ENCODE assay signal across 8 cellular contexts in the genomic region with DNA sequence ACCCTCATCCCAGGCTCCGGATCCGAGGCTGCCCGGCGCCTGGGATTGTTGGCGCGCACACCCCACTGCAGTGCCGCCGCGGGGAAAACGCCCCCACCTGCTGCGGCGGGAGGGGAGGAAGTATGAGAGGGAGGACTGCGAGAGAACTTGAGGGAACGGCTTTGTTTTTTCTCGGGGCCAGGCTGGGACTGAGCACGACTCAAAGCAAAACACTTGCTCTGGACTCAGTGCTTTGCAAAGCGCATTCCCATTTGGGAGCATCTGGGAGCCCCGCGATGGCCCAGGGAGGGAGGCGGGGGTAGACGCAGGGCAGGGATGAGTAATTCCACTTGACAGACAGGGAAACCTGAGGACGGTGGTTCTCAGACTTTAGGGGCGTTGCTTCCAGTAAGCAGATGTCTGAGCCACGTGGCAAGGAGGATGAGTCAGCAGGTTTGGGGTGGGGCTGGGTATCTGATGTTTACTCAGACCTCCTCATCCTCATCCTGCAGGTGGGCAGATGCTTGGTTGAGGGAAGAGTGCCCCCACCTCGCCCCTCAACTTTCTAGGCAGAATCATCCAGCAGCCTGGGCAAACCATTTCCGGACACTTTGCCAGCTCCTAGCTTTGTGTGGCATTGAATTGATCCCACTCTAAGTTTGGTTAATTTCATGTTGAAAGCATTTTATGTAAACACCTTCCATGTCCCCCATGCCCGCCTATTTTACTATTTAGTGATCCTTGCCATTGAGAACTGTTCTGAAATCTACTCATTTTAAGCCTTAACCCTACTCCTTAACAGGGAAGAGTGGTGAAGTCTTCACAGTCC.
DNase-seq lines count a peak whose midpoint lies in the region.

No MANE protein-coding gene starts in this region.

- DNase-seq in DMS 273 treated with DMSO at 0.1 percent for 48 hours (lab: John Stamatoyannopoulos, UW), result peak; percentile 84
- peak; percentile 80 to 88 for DNase-seq in HAP-1 (ENCODE audit: low spot score in 2 of 2)
- DNase-seq in NCI-H1694 treated with DMSO at 0.1 percent for 48 hours (lab: John Stamatoyannopoulos, UW), result peak; percentile 49
- peak in 4 of 5 experiments; percentile 48 to 90 (median 64) for DNase-seq in T-helper 2 cell
- peak in 44 of 58 donors; percentile 8 to 75 (median 46) for DNase-seq in anterior cingulate cortex (lab: John Stamatoyannopoulos, UW)
- DNase-seq in stimulated activated CD4-positive, alpha-beta T cell treated with anti-CD3 and anti-CD28 coated beads, Interleukin-12 subunit alpha, Interleukin-12 subunit beta, amount 100 ng/mL, for 4 hours, result peak; percentile 76
- no peak for DNase-seq in pons (ENCODE audit: low spot score)

- H3K36me3 ChIP-seq in HAP-1 (replicated peaks), result no peaks in the 10 kb centered on the region

- peak overlapping the region; percentile 22 for H3K4me3 ChIP-seq in HAP-1
- H3K4me3 ChIP-seq in iPS-11a (ENCODE audit: low read depth, low read length), result peak overlapping the region; percentile 78

- in situ Hi-C loops in HAP-1 (cut with MboI; ENCODE audit: low sequenced_read_pairs), result no loop called here

- no peaks in the 10 kb centered on the region for H3K27me3 ChIP-seq in HAP-1 (ENCODE audit: low read depth)

- H3K4me1 ChIP-seq in HAP-1, result peaks cover 27% of the 10 kb centered on the region

- H3K9me3 ChIP-seq in HAP-1, result no peaks in the 10 kb centered on the region
